Comparison of ENCODE assay signal across 10 cellular contexts in the genomic region with DNA sequence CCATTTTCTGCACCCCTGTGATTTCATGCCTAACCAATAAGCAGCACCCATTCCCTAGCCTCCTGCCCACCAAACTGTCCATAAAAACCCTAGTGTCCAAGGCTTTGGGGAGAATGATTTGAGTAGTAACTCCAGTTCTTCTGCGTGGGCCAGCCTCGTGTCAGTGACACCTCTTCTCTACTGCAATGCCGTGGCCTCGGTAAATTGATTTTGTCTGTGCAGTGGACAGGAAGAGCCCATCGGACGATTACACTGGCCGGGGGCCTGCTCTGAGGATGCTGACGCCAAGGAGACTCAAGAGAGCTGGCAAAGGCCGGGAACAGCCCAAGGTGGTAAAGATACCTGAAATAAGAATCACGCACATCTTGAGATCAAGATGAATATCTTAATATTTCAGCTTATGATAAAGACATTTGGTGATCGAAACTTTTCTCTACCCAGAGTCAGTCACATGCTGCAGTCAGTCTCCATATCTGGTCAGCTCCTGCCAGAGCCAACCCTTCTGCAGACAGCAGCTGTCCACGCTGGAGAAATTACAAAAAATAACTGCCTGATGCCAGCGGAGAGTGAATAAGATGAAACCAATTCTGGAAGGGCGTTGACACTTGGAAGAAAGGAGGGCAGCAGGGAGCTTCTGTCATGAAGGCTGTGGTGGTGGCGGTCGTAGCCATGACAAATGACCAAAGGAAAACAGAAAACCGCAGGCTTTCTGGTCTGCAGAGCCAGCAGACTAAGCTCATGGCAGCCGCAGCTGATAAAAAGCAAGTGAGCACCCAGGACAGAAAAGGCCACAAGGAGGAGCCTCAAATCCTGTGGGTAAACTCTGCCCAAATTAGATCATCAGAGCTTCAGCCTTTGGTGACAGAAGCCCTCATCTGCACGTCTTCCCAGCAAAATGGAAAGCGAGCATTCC. TPM values are rescaled to one million over a fixed set of nuclear protein-coding genes. Genes with fewer than 3 reads are reported as not detected.
A peak's percentile ranks its signal among the peaks of the same experiment; 100 is the strongest.
DNase-seq lines count a peak whose midpoint lies in the region; ATAC-seq, FAIRE-seq and TF ChIP-seq lines count a peak whose summit lies in the region.
"Had no signal": no experiment of that assay in that cellular context is flagged by ENCODE, and none has a peak within 500 bp of the region (broad histone marks: within the 10 kb centered on the region; RNA-seq: fewer than 3 reads in every experiment).

No MANE protein-coding gene starts in this region.

- peak; percentile 32 to 39 for DNase-seq in SHP77 (lab: John Stamatoyannopoulos, UW)
- DNase-seq in SHP77 treated with DMSO at 0.1 percent for 48 hours (lab: John Stamatoyannopoulos, UW), result no peak
- DNase-seq in MM.1S, result peak; percentile 85
- DNase-seq in amniotic epithelial cell (ENCODE audit: low read depth), result peak; percentile 59
- peak; percentile 6 for DNase-seq in HepG2 (ENCODE audit: low spot score)
- DNase-seq in DMS79 (lab: John Stamatoyannopoulos, UW), result no peak

- H3K9me3 ChIP-seq in MM.1S (replicated peaks; ENCODE audit: insufficient read depth, low read length) (no peaks in the 10 kb centered on the region), HepG2 (ENCODE audit: low read length) (no peaks in the 10 kb centered on the region)

- intact Hi-C loops in HepG2 (cut with micrococcal nuclease; ENCODE audit: unreplicated experiment), result no loop called here

- H3K9ac ChIP-seq in MM.1S (ENCODE audit: low read length) (no peak overlapping the region), HepG2 (ENCODE audit: insufficient read depth, low read depth, low read length) (no peak overlapping the region)

- POLR2A ChIA-PET in HepG2 (lab: Yijun Ruan, JAX), result no interaction called here

- no peak for FAIRE-seq in HepG2 (lab: Jason Lieb, UNC)

- WGBS in HepG2 (ENCODE audit: low lambda C conversion rate), result 53% methylated on average over 20 of the region's 20 CpGs

- H2AFZ ChIP-seq in MM.1S (ENCODE audit: low read length) (no peak overlapping the region), HepG2 (ENCODE audit: low read length) (no peak overlapping the region)

- H3K79me2 ChIP-seq in MM.1S (ENCODE audit: low read length) (no peaks in the 10 kb centered on the region), HepG2 (ENCODE audit: insufficient read depth, low read length) (no peaks in the 10 kb centered on the region)

- BruUV-seq in HepG2 (replicated peaks; lab: Mats Ljungman, UMichigan), result no TSS peak

- H3K4me1 ChIP-seq in MM.1S (ENCODE audit: low read length) (peaks cover 53% of the 10 kb centered on the region), HepG2 (ENCODE audit: insufficient read depth, low read length) (peaks cover 16% of the 10 kb centered on the region)

- CTCF ChIA-PET in HepG2 (lab: Yijun Ruan, JAX; ENCODE audit: low intra/inter-chr PET ratio, low total read pairs), result no interaction called here

- ATAC-seq in HepG2 (peak; percentile 47; the same call in 2 of the 3 replicates), GM19328 (IDR thresholded peaks at IDR 0.05; ENCODE audit: unreplicated experiment) (no peak), HG03045 (IDR thresholded peaks at IDR 0.05; ENCODE audit: unreplicated experiment) (no peak)

- TF ChIP-seq EP300 in HepG2 (IDR thresholded peaks at IDR 0.05; ENCODE audit: low read depth in 2 of 2, low read length in 2 of 2), result no peak
- TF ChIP-seq EP300 in HepG2 (CRISPR knock-in tag; IDR thresholded peaks at IDR 0.05; ENCODE audit: borderline replicate concordance), result no peak

- H3K9me2 ChIP-seq in MM.1S (replicated peaks; ENCODE audit: insufficient read depth, low read length), result no peaks in the 10 kb centered on the region

- peaks cover 23% of the 10 kb centered on the region for H3F3A ChIP-seq in MM.1S (ENCODE audit: insufficient read depth, low read length)

- H3K4me2 ChIP-seq in MM.1S (ENCODE audit: low read depth, low read length) (peak overlapping the region; percentile 32), HepG2 (ENCODE audit: low read depth, low read length) (no peak overlapping the region)

- in situ Hi-C loops in HepG2 (cut with HindIII; ENCODE audit: extremely low pct_ligation_motif_present, low pct_unique_long_range_greater_than_20kb), result no loop called here

- H3K27ac ChIP-seq in MM.1S (ENCODE audit: low read length), result peak overlapping the region; percentile 1; the same call in 1 of the 2 replicates
- no peak overlapping the region for H3K27ac ChIP-seq in HepG2 (ENCODE audit: extremely low read length, insufficient read depth, low read length)
- H3K27ac ChIP-seq: C4-2B had no signal

- TF ChIP-seq POLR2A in HepG2 (IDR thresholded peaks at IDR 0.05; ENCODE audit: insufficient read depth in 1 of 2, low read depth in 2 of 2, low read length in 2 of 2), result no peak

- H3K27me3 ChIP-seq in MM.1S (replicated peaks; ENCODE audit: insufficient read depth, low read length), result peaks cover 18% of the 10 kb centered on the region; the same call in 1 of the 2 replicates
- H3K27me3 ChIP-seq in HepG2 (ENCODE audit: control insufficient read depth in 1 of 2, insufficient read depth in 2 of 2, low read length in 2 of 2), result no peaks in the 10 kb centered on the region

- TF ChIP-seq CTCF in MM.1S (IDR thresholded peaks at IDR 0.05; ENCODE audit: low read length), result peak; percentile 58
- TF ChIP-seq CTCF in HepG2 (CRISPR knock-in tag; IDR thresholded peaks at IDR 0.05), result peak; percentile 26; the same call in 1 of the 2 replicates

- H3K36me3 ChIP-seq in MM.1S (replicated peaks; ENCODE audit: insufficient read depth, low read length) (no peaks in the 10 kb centered on the region), HepG2 (replicated peaks in 1 of 2; ENCODE audit: control insufficient read depth in 1 of 2, insufficient read depth in 2 of 2, low read length in 2 of 2) (no peaks in the 10 kb centered on the region)

- no peak for TF ChIP-seq RAD21 in HepG2 (CRISPR knock-in tag; IDR thresholded peaks at IDR 0.05)

- H3K4me3 ChIP-seq in MM.1S (ENCODE audit: low read length), result no peak overlapping the region
- H3K4me3 ChIP-seq in HepG2 (replicated peaks in 1 of 3; ENCODE audit: insufficient read depth in 1 of 3, low read depth in 2 of 3, low read length in 3 of 3), result no peak overlapping the region

- no peaks in the 10 kb centered on the region for H4K20me1 ChIP-seq in MM.1S (ENCODE audit: insufficient read depth, low read length)
- no peaks in the 10 kb centered on the region for H4K20me1 ChIP-seq in HepG2 (ENCODE audit: insufficient read depth, low read length)

TF ChIP-seq in HepG2, 621 proteins besides CTCF, POLR2A, EP300 and RAD21:
- no peak for TF ChIP-seq ZNF431 (CRISPR knock-in tag; IDR thresholded peaks at IDR 0.05; ENCODE audit: borderline replicate concordance, low read depth)
- peak; percentile 33; the same call in 1 of the 2 replicates for TF ChIP-seq SMC3 (IDR thresholded peaks at IDR 0.05; ENCODE audit: low read length)

RNA-seq across cellular contexts. Expression of gene RSPH1, which starts 29.1 kb away (rescaled TPM):
- total RNA-seq in HepG2 (2016; rRNA removed; fragmentation: Illumina TruSeq; extraction: Trizol), result not detected in 2 replicates
- total RNA-seq in HepG2 (2016; cell fraction: cytosol; rRNA removed; fragmentation: Illumina TruSeq; extraction: Trizol; ENCODE audit: low read depth), result not detected in 2 replicates
- not detected in 2 replicates for total RNA-seq in HepG2 (2016; cell fraction: insoluble cytoplasmic fraction; rRNA removed; fragmentation: Illumina TruSeq; extraction: Trizol)
- not detected in 2 replicates for total RNA-seq in HepG2 (2016; cell fraction: membrane; rRNA removed; fragmentation: Illumina TruSeq; extraction: Trizol)
- total RNA-seq in HepG2 (2016; cell fraction: nucleus; rRNA removed; fragmentation: Illumina TruSeq; extraction: Trizol), result not detected in 2 replicates
- polyA plus RNA-seq in HepG2 (2011; rRNA removed), result not detected in 2 replicates
- polyA plus RNA-seq in HepG2 (2011; cell fraction: cytosol; rRNA removed), result not detected in 2 replicates
- not detected in 2 replicates for polyA plus RNA-seq in HepG2 (2011; cell fraction: nucleus; rRNA removed)
- polyA plus RNA-seq in HepG2 (2012), result not detected in 2 replicates
- not detected in 2 replicates for polyA plus RNA-seq in HepG2 (2016; cell fraction: cytosol; fragmentation: Illumina TruSeq; extraction: Trizol; ENCODE audit: low read depth)
- not detected in 2 replicates for polyA plus RNA-seq in HepG2 (2016; cell fraction: insoluble cytoplasmic fraction; fragmentation: Illumina TruSeq; extraction: Trizol; ENCODE audit: low read depth)
- polyA plus RNA-seq in HepG2 (2016; cell fraction: membrane; fragmentation: Illumina TruSeq; extraction: Trizol; ENCODE audit: low read depth), result not detected in 2 replicates
- polyA plus RNA-seq in HepG2 (2016; cell fraction: nucleus; fragmentation: Illumina TruSeq; extraction: Trizol; ENCODE audit: insufficient read depth, low read depth), result not detected in 2 replicates
- polyA minus RNA-seq in HepG2 (2011; rRNA and poly(A)+ RNA removed; ENCODE audit: low replicate concordance), result not detected in 2 replicates
- not detected in 2 replicates for polyA minus RNA-seq in HepG2 (2011; cell fraction: cytosol; rRNA and poly(A)+ RNA removed)
- polyA minus RNA-seq in HepG2 (2011; cell fraction: nucleus; rRNA and poly(A)+ RNA removed), result not detected in 2 replicates
- total RNA-seq: activated CD8-positive, alpha-beta memory T cell treated with anti-CD3 and anti-CD28 coated beads for 36 hours had no signal

RNA-seq across cellular contexts. Expression of gene SLC37A1, which starts 46.7 kb away (rescaled TPM):
- 0.17 and 0.40 TPM in 2 replicates for total RNA-seq in HepG2 (2016; rRNA removed; fragmentation: Illumina TruSeq; extraction: Trizol)
- total RNA-seq in HepG2 (2016; cell fraction: cytosol; rRNA removed; fragmentation: Illumina TruSeq; extraction: Trizol; ENCODE audit: low read depth), result 0.18 TPM in 1 of 2 replicates, not detected in the other
- 0.10 and 0.28 TPM in 2 replicates for total RNA-seq in HepG2 (2016; cell fraction: insoluble cytoplasmic fraction; rRNA removed; fragmentation: Illumina TruSeq; extraction: Trizol)
- total RNA-seq in HepG2 (2016; cell fraction: membrane; rRNA removed; fragmentation: Illumina TruSeq; extraction: Trizol), result 0.31 and 0.48 TPM in 2 replicates
- total RNA-seq in HepG2 (2016; cell fraction: nucleus; rRNA removed; fragmentation: Illumina TruSeq; extraction: Trizol), result 0.31 and 0.34 TPM in 2 replicates
- polyA plus RNA-seq in HepG2 (2011; rRNA removed), result 0.14 and 0.22 TPM in 2 replicates
- polyA plus RNA-seq in HepG2 (2011; cell fraction: cytosol; rRNA removed), result 0.12 and 0.14 TPM in 2 replicates
- polyA plus RNA-seq in HepG2 (2011; cell fraction: nucleus; rRNA removed), result 0.19 and 0.29 TPM in 2 replicates
- 0.13 and 0.28 TPM in 2 replicates for polyA plus RNA-seq in HepG2 (2012)
- polyA plus RNA-seq in HepG2 (2016; cell fraction: cytosol; fragmentation: Illumina TruSeq; extraction: Trizol; ENCODE audit: low read depth), result 0.18 and 0.58 TPM in 2 replicates
- polyA plus RNA-seq in HepG2 (2016; cell fraction: insoluble cytoplasmic fraction; fragmentation: Illumina TruSeq; extraction: Trizol; ENCODE audit: low read depth), result 0.12 and 0.25 TPM in 2 replicates
- polyA plus RNA-seq in HepG2 (2016; cell fraction: membrane; fragmentation: Illumina TruSeq; extraction: Trizol; ENCODE audit: low read depth), result 0.35 and 0.40 TPM in 2 replicates
- 0.37 and 0.70 TPM in 2 replicates for polyA plus RNA-seq in HepG2 (2016; cell fraction: nucleus; fragmentation: Illumina TruSeq; extraction: Trizol; ENCODE audit: insufficient read depth, low read depth)
- 0.80 and 7.9 TPM in 2 replicates for polyA minus RNA-seq in HepG2 (2011; rRNA and poly(A)+ RNA removed; ENCODE audit: low replicate concordance)
- polyA minus RNA-seq in HepG2 (2011; cell fraction: cytosol; rRNA and poly(A)+ RNA removed), result 0.49 TPM in 1 of 2 replicates, not detected in the other
- 0.12 and 0.39 TPM in 2 replicates for polyA minus RNA-seq in HepG2 (2011; cell fraction: nucleus; rRNA and poly(A)+ RNA removed)

Comparison
In these comparisons a context has a peak if more than half of its experiments do, and no peak if none do; other contexts are left out.
1. DNase-seq: peak in SHP77 (2 of 2), MM.1S (single experiment), amniotic epithelial cell (single experiment) and HepG2 (single experiment); none in SHP77 treated with DMSO at 0.1 percent for 48 hours (single experiment) and DMS79 (single experiment).